Comparison of ENCODE assay signal across 10 cellular contexts in the genomic region with DNA sequence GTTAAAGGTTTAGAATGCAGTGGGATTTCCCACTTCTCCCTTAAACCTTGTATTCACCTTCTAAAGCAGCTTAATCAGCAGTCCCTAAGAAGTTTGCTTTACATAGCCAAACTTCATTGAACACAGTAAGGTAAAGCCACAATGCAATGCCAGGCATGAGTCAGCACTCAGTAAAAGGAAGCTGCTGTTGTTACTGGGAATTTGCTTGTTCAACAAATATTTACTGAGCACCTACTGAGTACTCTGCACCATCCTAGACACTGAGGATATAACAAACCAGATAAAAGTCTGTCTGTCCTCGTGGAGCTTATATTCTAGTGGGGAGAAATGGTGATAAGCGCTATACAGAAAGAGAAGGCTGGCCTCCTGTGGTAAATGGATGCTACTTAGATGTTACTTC.
DNase-seq lines count a peak whose midpoint lies in the region; ATAC-seq and TF ChIP-seq lines count a peak whose summit lies in the region.
"Had no signal": no experiment of that assay in that cellular context is flagged by ENCODE, and none has a peak within 500 bp of the region (broad histone marks: within the 10 kb centered on the region; RNA-seq: fewer than 3 reads in every experiment).

No MANE protein-coding gene starts in this region.

- DNase-seq in LNCaP clone FGC (ENCODE audit: low read depth) (peak; percentile 27), dermis blood vessel endothelial cell (peak; percentile 68), non-pigmented ciliary epithelial cell (ENCODE audit: low read depth) (peak; percentile 22), middle frontal gyrus (ENCODE audit: extremely low spot score, low spot score) (no peak), GM10266 (ENCODE audit: extremely low spot score) (no peak)
- no peak for DNase-seq in activated naive CD4-positive, alpha-beta T cell treated with anti-CD3 and anti-CD28 coated beads for 36 hours
- DNase-seq in stimulated activated CD4-positive, alpha-beta T cell treated with anti-CD3 and anti-CD28 coated beads, Interleukin-1b, Interleukin-23, amount 100 ng/mL, for 48 hours = no peak
- DNase-seq: NCI-H1417, SJCRH30 had no signal

- H3K4me3 Mint-ChIP-seq in activated naive CD4-positive, alpha-beta T cell treated with anti-CD3 and anti-CD28 coated beads for 36 hours = no peak overlapping the region

- CTCF ChIA-PET in activated naive CD4-positive, alpha-beta T cell treated with anti-CD3 and anti-CD28 coated beads for 36 hours (lab: Charles Lee) = interaction anchor here (0.5 kb wide), 1 partner anchor 227 kb away, joined by 3 read pairs; no protein-coding TSS in a partner anchor

- intact Hi-C loops in activated naive CD4-positive, alpha-beta T cell treated with anti-CD3 and anti-CD28 coated beads for 36 hours (cut with micrococcal nuclease) = no loop called here

- peak; percentile 64 for ATAC-seq in GM18868 (IDR thresholded peaks at IDR 0.05; ENCODE audit: unreplicated experiment)

- no peaks in the 10 kb centered on the region for H3K4me1 Mint-ChIP-seq in activated naive CD4-positive, alpha-beta T cell treated with anti-CD3 and anti-CD28 coated beads for 36 hours (ENCODE audit: low read depth)

- H3K4me3 ChIP-seq in LNCaP clone FGC (ENCODE audit: low read depth, low read length) = no peak overlapping the region
- H3K4me3 ChIP-seq: SJCRH30 had no signal

- no peaks in the 10 kb centered on the region for H3K27me3 Mint-ChIP-seq in activated naive CD4-positive, alpha-beta T cell treated with anti-CD3 and anti-CD28 coated beads for 36 hours (ENCODE audit: low read depth)

- TF ChIP-seq CTCF in LNCaP clone FGC (IDR thresholded peaks at IDR 0.05; ENCODE audit: control insufficient read depth, extremely low read depth, insufficient read depth) (no peak), GM10266 (IDR thresholded peaks at IDR 0.05; ENCODE audit: control insufficient read depth, insufficient read depth, low read depth, missing control alignments) (no peak)

- H3K27ac Mint-ChIP-seq in activated naive CD4-positive, alpha-beta T cell treated with anti-CD3 and anti-CD28 coated beads for 36 hours = no peak overlapping the region

- peaks cover 14% of the 10 kb centered on the region for H3K36me3 Mint-ChIP-seq in activated naive CD4-positive, alpha-beta T cell treated with anti-CD3 and anti-CD28 coated beads for 36 hours (ENCODE audit: low read depth)

- H3K9me3 Mint-ChIP-seq in activated naive CD4-positive, alpha-beta T cell treated with anti-CD3 and anti-CD28 coated beads for 36 hours = no peaks in the 10 kb centered on the region

Comparison
In these comparisons a context has a peak if more than half of its experiments do, and no peak if none do; other contexts are left out.
1. DNase-seq: peak in LNCaP clone FGC (single experiment), dermis blood vessel endothelial cell (single experiment) and non-pigmented ciliary epithelial cell (single experiment); none in middle frontal gyrus (single experiment), GM10266 (single experiment), activated naive CD4-positive, alpha-beta T cell treated with anti-CD3 and anti-CD28 coated beads for 36 hours (single experiment) and stimulated activated CD4-positive, alpha-beta T cell treated with anti-CD3 and anti-CD28 coated beads, Interleukin-1b, Interleukin-23, amount 100 ng/mL, for 48 hours (single experiment).